In genomic region chr9:120439147-120439546, GRCh38 we compare ENCODE assay signal across 8 cellular contexts.
DNase-seq lines count a peak whose midpoint lies in the region; ATAC-seq and TF ChIP-seq lines count a peak whose summit lies in the region.

No MANE protein-coding gene starts in this region.

- no peaks in the 10 kb centered on the region for H3K27me3 ChIP-seq in PC-9 (ENCODE audit: insufficient read depth, low read depth)
- no peaks in the 10 kb centered on the region for H3K27me3 ChIP-seq in transverse colon

- CTCF ChIA-PET in PC-9 (lab: Charles Lee): interaction anchor here (0.6 kb wide), 1 partner anchor 1116 kb away, joined by 3 read pairs; no protein-coding TSS in a partner anchor

- H3K79me2 ChIP-seq in PC-9 (ENCODE audit: low read depth): no peaks in the 10 kb centered on the region

- in situ Hi-C loops in transverse colon (cut with MboI; ENCODE audit: low pct_ligation_motif_present in 1 of 4, low pct_unique_long_range_greater_than_20kb in 1 of 4, low sequenced_read_pairs in 3 of 4): no loop called here

- H3K27ac ChIP-seq in PC-9 (no peak overlapping the region), transverse colon (no peak overlapping the region)

- no peak for TF ChIP-seq EP300 in transverse colon (IDR thresholded peaks at IDR 0.05; ENCODE audit: low read depth)

- intact Hi-C loops in PC-9 (cut with micrococcal nuclease; ENCODE audit: unreplicated experiment) (no loop called here), transverse colon (cut with DNase I; ENCODE audit: low total_unique reads) (no loop called here)

- no peaks in the 10 kb centered on the region for H4K20me1 ChIP-seq in PC-9 (ENCODE audit: insufficient read depth)

- TF ChIP-seq POLR2A in transverse colon (IDR thresholded peaks at IDR 0.05): no peak

- H3K4me1 ChIP-seq in PC-9 (replicated peaks; ENCODE audit: insufficient read depth) (no peaks in the 10 kb centered on the region), transverse colon (peaks cover 0 to 17% (median 0%) of the 10 kb centered on the region in 4 donors)

- no peaks in the 10 kb centered on the region for H3K9me2 ChIP-seq in PC-9 (ENCODE audit: insufficient read depth)

- no peak overlapping the region for H3K4me2 ChIP-seq in PC-9

- no TSS peak for BruUV-seq in PC-9 (replicated peaks; lab: Mats Ljungman, UMichigan)

- H3K9me3 ChIP-seq in PC-9 (ENCODE audit: insufficient read depth, low read depth) (no peaks in the 10 kb centered on the region), transverse colon (no peaks in the 10 kb centered on the region)

- ATAC-seq in GM21529 (IDR thresholded peaks at IDR 0.05; ENCODE audit: unreplicated experiment): no peak
- no peak for ATAC-seq in GM18517 (IDR thresholded peaks at IDR 0.05; ENCODE audit: unreplicated experiment)
- ATAC-seq in HG03045 (IDR thresholded peaks at IDR 0.05; ENCODE audit: unreplicated experiment): no peak

- peaks cover 11% of the 10 kb centered on the region; the same call in 1 of the 2 replicates for H3K36me3 ChIP-seq in PC-9 (ENCODE audit: low read depth)
- peaks cover 0 to 11% (median 0%) of the 10 kb centered on the region in 4 donors for H3K36me3 ChIP-seq in transverse colon

- peak; percentile 62 for TF ChIP-seq CTCF in PC-9 (conservative IDR thresholded peaks at IDR 0.05)
- TF ChIP-seq CTCF in transverse colon (IDR thresholded peaks at IDR 0.05): peak in 4 of 5 experiments; percentile 15 to 35 (median 24)

- POLR2A ChIA-PET in PC-9 (lab: Charles Lee; ENCODE audit: unreplicated experiment): no interaction called here

- DNase-seq in D341Med (ENCODE audit: low spot score) (peak; percentile 55), HCEC 1CT (peak; percentile 50), PC-9 (no peak), fibroblast of peridontal ligament (ENCODE audit: extremely low read depth) (peak; percentile 19), transverse colon (no peak)

- 87 to 100% methylated on average over 3 to 7 of the region's 7 CpGs for WGBS in transverse colon (ENCODE audit: low coverage in 1 of 2), 2 donors

- H3K4me3 ChIP-seq in PC-9 (no peak overlapping the region), transverse colon (no peak overlapping the region)

- no peak overlapping the region for H2AFZ ChIP-seq in PC-9

- no peaks in the 10 kb centered on the region for H3F3A ChIP-seq in PC-9 (ENCODE audit: insufficient read depth, low read depth)

Comparison
In these comparisons a context has a peak if more than half of its experiments do, and no peak if none do; other contexts are left out.
1. DNase-seq: peak in D341Med (single experiment), HCEC 1CT (single experiment) and fibroblast of peridontal ligament (single experiment); none in PC-9 (0 of 2) and transverse colon (single experiment).